12 cellular contexts compared by ENCODE assay signal in the genomic region with DNA sequence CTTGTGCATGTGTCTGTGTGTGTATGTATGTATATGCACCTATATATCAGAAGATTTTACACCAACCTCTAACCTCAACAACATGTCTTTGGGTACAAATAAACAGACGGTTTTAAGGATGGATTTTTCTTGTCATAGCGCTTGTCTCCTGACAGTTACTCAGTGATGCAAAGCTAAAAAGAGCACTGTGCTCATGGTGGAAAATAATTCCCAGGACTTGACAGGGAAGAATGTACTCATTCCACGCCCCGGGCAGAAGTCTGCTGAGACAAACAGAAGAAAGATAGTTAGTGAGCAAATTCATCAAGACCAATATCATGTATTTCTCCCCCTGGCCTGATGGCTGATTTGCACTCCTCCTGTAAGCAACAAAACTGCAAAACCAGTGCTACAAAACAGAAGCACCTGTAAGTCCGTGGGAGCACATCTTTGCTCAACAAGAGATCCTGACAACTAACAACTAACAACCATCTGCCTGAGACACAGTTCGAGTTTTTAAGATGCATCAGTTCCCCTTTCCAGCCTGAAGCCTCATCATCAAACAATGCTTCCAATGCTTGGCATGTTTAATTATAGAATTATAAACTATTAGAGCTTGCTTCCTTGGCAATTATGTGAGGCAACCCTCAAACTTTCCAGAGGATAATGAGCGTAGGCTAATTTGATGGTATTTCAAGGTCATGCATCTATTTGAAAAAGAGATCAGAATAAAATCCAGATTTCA.
"Had no signal": no experiment of that assay in that cellular context is flagged by ENCODE, and none has a peak within 500 bp of the region (broad histone marks: within the 10 kb centered on the region; RNA-seq: fewer than 3 reads in every experiment).

No MANE protein-coding gene starts in this region.

- H3K27me3 Mint-ChIP-seq: activated CD4-positive, alpha-beta memory T cell treated with anti-CD3 and anti-CD28 coated beads for 36 hours; activated naive CD8-positive, alpha-beta T cell; natural killer cell treated with Interleukin-12 subunit alpha and Interleukin-12 subunit beta and Interleukin-15 and Interleukin-18, amount 100 ng/mL, for 72 hours; stimulated activated naive CD8-positive, alpha-beta T cell treated with anti-CD3 and anti-CD28 coated beads, Interleukin-15, Interleukin-2, amounts not matched to agents 100 ng/mL and 50 ng/mL, for 24 hours had no signal

- H3K27ac Mint-ChIP-seq: activated CD4-positive, alpha-beta memory T cell treated with anti-CD3 and anti-CD28 coated beads for 36 hours; activated naive CD8-positive, alpha-beta T cell; natural killer cell treated with Interleukin-12 subunit alpha and Interleukin-12 subunit beta and Interleukin-15 and Interleukin-18, amount 100 ng/mL, for 72 hours; stimulated activated naive CD8-positive, alpha-beta T cell treated with anti-CD3 and anti-CD28 coated beads, Interleukin-15, Interleukin-2, amounts not matched to agents 100 ng/mL and 50 ng/mL, for 24 hours; T-helper 2 cell treated with Interferon-gamma antibody and Interleukin-4, amounts not matched to agents 5 μg/mL and 100 μg/mL, for 36 hours had no signal

- H3K4me3 Mint-ChIP-seq: activated CD4-positive, alpha-beta memory T cell treated with anti-CD3 and anti-CD28 coated beads for 36 hours; activated naive CD8-positive, alpha-beta T cell; activated T-cell treated with anti-CD3 and anti-CD28 coated beads, Interleukin-2, amount 50 U/mL, for 4 hours; natural killer cell treated with Interleukin-12 subunit alpha and Interleukin-12 subunit beta and Interleukin-15 and Interleukin-18, amount 100 ng/mL, for 72 hours; stimulated activated naive CD8-positive, alpha-beta T cell treated with anti-CD3 and anti-CD28 coated beads, Interleukin-15, Interleukin-2, amounts not matched to agents 100 ng/mL and 50 ng/mL, for 24 hours; T-helper 2 cell treated with Interferon-gamma antibody and Interleukin-4, amounts not matched to agents 5 μg/mL and 100 μg/mL, for 36 hours had no signal

- DNase-seq: activated CD4-positive, alpha-beta memory T cell treated with anti-CD3 and anti-CD28 coated beads for 36 hours; activated CD4-positive, CD25-positive, alpha-beta regulatory T cell treated with anti-CD3 and anti-CD28 coated beads, Interleukin-2, amount 50 U/mL, for 72 hours; activated effector memory CD4-positive, alpha-beta T cell treated with anti-CD3 and anti-CD28 coated beads, Interleukin-2, amount 50 U/mL, for 16 hours; activated T-cell treated with anti-CD3 and anti-CD28 coated beads, Interleukin-2, amount 50 U/mL, for 4 hours; dermis blood vessel endothelial cell; occipital lobe; stimulated activated CD4-positive, alpha-beta T cell treated with anti-CD3 and anti-CD28 coated beads, Interleukin-4, amount 100 ng/mL, for 1 hour; stimulated activated CD8-positive, alpha-beta memory T cell treated with anti-CD3 and anti-CD28 coated beads, Interleukin-4, amount 100 ng/mL, for 48 hours had no signal

- H3K36me3 Mint-ChIP-seq: activated CD4-positive, alpha-beta memory T cell treated with anti-CD3 and anti-CD28 coated beads for 36 hours; activated naive CD8-positive, alpha-beta T cell had no signal
